Comparison of ENCODE assay signal across 1 cellular context in the genomic region with DNA sequence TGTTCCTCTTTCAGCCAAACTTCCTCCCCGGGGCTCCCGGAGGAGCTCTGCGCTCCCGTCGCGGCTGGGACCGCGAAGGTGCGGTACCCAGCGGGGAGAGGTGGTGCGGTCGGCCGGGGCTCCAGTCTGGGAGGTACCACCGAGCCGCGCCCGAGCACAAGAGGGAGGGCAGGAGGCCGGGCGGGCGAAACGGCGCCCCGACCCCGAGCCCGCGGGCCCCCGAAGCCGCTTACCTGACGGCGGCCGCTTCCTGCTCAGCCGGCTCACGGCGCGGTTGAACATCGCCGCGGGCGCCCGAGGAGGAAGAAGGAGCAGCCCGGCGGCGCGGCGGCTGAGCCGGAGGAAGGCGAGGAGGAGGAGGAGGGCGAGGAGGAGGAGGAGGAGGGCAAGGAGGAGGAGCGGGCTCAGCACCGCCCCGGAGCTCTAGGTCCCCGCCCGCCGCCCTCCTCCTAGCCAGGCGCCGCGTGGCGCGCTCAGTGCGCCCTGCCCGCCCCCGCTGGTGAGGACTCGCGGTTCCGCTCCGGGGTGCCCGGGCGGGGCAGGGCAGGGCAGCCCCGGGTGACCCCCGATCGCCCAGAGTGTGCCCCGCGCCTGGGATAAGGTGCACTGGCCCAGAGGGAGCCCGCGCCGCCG.
TF ChIP-seq lines count a peak whose summit lies in the region.

A gene with protein sequence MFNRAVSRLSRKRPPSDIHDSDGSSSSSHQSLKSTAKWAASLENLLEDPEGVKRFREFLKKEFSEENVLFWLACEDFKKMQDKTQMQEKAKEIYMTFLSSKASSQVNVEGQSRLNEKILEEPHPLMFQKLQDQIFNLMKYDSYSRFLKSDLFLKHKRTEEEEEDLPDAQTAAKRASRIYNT (minus strand): TSS at position 363 of the 633 bp plus-strand sequence. CDS start 81 bp downstream, at position 282.

TF ChIP-seq in K562, 482 proteins besides CTCF, POLR2A, EP300 and RAD21 (continued from another document and continues in another):
- TF ChIP-seq, protein P1, sequence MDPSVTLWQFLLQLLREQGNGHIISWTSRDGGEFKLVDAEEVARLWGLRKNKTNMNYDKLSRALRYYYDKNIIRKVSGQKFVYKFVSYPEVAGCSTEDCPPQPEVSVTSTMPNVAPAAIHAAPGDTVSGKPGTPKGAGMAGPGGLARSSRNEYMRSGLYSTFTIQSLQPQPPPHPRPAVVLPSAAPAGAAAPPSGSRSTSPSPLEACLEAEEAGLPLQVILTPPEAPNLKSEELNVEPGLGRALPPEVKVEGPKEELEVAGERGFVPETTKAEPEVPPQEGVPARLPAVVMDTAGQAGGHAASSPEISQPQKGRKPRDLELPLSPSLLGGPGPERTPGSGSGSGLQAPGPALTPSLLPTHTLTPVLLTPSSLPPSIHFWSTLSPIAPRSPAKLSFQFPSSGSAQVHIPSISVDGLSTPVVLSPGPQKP (CRISPR knock-in tag; IDR thresholded peaks at IDR 0.05): no peak
- TF ChIP-seq, protein P2, sequence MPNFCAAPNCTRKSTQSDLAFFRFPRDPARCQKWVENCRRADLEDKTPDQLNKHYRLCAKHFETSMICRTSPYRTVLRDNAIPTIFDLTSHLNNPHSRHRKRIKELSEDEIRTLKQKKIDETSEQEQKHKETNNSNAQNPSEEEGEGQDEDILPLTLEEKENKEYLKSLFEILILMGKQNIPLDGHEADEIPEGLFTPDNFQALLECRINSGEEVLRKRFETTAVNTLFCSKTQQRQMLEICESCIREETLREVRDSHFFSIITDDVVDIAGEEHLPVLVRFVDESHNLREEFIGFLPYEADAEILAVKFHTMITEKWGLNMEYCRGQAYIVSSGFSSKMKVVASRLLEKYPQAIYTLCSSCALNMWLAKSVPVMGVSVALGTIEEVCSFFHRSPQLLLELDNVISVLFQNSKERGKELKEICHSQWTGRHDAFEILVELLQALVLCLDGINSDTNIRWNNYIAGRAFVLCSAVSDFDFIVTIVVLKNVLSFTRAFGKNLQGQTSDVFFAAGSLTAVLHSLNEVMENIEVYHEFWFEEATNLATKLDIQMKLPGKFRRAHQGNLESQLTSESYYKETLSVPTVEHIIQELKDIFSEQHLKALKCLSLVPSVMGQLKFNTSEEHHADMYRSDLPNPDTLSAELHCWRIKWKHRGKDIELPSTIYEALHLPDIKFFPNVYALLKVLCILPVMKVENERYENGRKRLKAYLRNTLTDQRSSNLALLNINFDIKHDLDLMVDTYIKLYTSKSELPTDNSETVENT (CRISPR knock-in tag; IDR thresholded peaks at IDR 0.05): 0 out of 2 replicates have a peak, but pooled peaks have one; percentile 11
- TF ChIP-seq NELFE (IDR thresholded peaks at IDR 0.05; ENCODE audit: insufficient read depth, insufficient read length): no peak
- no peak for TF ChIP-seq SRSF3 (IDR thresholded peaks at IDR 0.05; ENCODE audit: insufficient read depth, low read length)
- TF ChIP-seq, protein P3, sequence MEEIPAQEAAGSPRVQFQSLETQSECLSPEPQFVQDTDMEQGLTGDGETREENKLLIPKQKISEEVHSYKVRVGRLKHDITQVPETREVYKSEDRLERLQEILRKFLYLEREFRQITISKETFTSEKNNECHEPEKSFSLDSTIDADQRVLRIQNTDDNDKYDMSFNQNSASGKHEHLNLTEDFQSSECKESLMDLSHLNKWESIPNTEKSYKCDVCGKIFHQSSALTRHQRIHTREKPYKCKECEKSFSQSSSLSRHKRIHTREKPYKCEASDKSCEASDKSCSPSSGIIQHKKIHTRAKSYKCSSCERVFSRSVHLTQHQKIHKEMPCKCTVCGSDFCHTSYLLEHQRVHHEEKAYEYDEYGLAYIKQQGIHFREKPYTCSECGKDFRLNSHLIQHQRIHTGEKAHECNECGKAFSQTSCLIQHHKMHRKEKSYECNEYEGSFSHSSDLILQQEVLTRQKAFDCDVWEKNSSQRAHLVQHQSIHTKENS (CRISPR knock-in tag; IDR thresholded peaks at IDR 0.05): no peak
- no peak for TF ChIP-seq ZNF121 (CRISPR knock-in tag; conservative IDR thresholded peaks at IDR 0.05)
- no peak for TF ChIP-seq ZNF124 (CRISPR knock-in tag; IDR thresholded peaks at IDR 0.05)
- TF ChIP-seq FIP1L1 (IDR thresholded peaks at IDR 0.05; ENCODE audit: low read depth, low read length, poor library complexity, severe bottlenecking): no peak
- no peak for TF ChIP-seq ZFP36 (IDR thresholded peaks at IDR 0.05; ENCODE audit: low read depth, low read length, partially characterized antibody)
- TF ChIP-seq SMAD2 (IDR thresholded peaks at IDR 0.05; ENCODE audit: low read depth, low read length): no peak
- TF ChIP-seq HMG20A (CRISPR knock-in tag; conservative IDR thresholded peaks at IDR 0.05): no peak
- no peak for TF ChIP-seq ZNF143 (CRISPR knock-in tag; IDR thresholded peaks at IDR 0.05)
- TF ChIP-seq RB1 (IDR thresholded peaks at IDR 0.05; ENCODE audit: low read depth): peak; percentile 59; the same call in 1 of the 2 replicates
- TF ChIP-seq KLF13 (tag; IDR thresholded peaks at IDR 0.05; ENCODE audit: borderline replicate concordance, low read depth): no peak
- 0 out of 2 replicates have a peak, but pooled peaks have one; percentile 57 for TF ChIP-seq SUPT5H (IDR thresholded peaks at IDR 0.05)
- no peak for TF ChIP-seq ZNF77 (CRISPR knock-in tag; IDR thresholded peaks at IDR 0.05)
- TF ChIP-seq ZNF79 (CRISPR knock-in tag; IDR thresholded peaks at IDR 0.05; ENCODE audit: low read depth): no peak
- no peak for TF ChIP-seq EHMT2 (IDR thresholded peaks at IDR 0.05)
- TF ChIP-seq TEAD1 (CRISPR knock-in tag; IDR thresholded peaks at IDR 0.05): 0 out of 4 replicates have a peak, but pooled peaks of 1 of the 2 experiments have one; percentile 12
- TF ChIP-seq, protein P4, sequence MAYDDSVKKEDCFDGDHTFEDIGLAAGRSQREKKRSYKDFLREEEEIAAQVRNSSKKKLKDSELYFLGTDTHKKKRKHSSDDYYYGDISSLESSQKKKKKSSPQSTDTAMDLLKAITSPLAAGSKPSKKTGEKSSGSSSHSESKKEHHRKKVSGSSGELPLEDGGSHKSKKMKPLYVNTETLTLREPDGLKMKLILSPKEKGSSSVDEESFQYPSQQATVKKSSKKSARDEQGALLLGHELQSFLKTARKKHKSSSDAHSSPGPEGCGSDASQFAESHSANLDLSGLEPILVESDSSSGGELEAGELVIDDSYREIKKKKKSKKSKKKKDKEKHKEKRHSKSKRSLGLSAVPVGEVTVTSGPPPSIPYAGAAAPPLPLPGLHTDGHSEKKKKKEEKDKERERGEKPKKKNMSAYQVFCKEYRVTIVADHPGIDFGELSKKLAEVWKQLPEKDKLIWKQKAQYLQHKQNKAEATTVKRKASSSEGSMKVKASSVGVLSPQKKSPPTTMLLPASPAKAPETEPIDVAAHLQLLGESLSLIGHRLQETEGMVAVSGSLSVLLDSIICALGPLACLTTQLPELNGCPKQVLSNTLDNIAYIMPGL (CRISPR knock-in tag; IDR thresholded peaks at IDR 0.05): no peak
- TF ChIP-seq, protein P5, sequence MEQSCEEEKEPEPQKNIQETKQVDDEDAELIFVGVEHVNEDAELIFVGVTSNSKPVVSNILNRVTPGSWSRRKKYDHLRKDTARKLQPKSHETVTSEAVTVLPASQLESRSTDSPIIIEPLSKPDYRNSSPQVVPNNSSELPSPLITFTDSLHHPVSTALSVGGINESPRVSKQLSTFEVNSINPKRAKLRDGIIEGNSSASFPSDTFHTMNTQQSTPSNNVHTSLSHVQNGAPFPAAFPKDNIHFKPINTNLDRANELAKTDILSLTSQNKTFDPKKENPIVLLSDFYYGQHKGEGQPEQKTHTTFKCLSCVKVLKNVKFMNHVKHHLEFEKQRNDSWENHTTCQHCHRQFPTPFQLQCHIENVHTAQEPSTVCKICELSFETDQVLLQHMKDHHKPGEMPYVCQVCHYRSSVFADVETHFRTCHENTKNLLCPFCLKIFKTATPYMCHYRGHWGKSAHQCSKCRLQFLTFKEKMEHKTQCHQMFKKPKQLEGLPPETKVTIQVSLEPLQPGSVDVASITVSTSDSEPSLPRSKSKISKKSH (CRISPR knock-in tag; IDR thresholded peaks at IDR 0.05): no peak
- TF ChIP-seq HNRNPL (IDR thresholded peaks at IDR 0.05; ENCODE audit: low read depth, low read length): peak; percentile 94
- TF ChIP-seq, protein P6, sequence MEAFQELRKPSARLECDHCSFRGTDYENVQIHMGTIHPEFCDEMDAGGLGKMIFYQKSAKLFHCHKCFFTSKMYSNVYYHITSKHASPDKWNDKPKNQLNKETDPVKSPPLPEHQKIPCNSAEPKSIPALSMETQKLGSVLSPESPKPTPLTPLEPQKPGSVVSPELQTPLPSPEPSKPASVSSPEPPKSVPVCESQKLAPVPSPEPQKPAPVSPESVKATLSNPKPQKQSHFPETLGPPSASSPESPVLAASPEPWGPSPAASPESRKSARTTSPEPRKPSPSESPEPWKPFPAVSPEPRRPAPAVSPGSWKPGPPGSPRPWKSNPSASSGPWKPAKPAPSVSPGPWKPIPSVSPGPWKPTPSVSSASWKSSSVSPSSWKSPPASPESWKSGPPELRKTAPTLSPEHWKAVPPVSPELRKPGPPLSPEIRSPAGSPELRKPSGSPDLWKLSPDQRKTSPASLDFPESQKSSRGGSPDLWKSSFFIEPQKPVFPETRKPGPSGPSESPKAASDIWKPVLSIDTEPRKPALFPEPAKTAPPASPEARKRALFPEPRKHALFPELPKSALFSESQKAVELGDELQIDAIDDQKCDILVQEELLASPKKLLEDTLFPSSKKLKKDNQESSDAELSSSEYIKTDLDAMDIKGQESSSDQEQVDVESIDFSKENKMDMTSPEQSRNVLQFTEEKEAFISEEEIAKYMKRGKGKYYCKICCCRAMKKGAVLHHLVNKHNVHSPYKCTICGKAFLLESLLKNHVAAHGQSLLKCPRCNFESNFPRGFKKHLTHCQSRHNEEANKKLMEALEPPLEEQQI (IDR thresholded peaks at IDR 0.05): no peak
- TF ChIP-seq, protein P7, sequence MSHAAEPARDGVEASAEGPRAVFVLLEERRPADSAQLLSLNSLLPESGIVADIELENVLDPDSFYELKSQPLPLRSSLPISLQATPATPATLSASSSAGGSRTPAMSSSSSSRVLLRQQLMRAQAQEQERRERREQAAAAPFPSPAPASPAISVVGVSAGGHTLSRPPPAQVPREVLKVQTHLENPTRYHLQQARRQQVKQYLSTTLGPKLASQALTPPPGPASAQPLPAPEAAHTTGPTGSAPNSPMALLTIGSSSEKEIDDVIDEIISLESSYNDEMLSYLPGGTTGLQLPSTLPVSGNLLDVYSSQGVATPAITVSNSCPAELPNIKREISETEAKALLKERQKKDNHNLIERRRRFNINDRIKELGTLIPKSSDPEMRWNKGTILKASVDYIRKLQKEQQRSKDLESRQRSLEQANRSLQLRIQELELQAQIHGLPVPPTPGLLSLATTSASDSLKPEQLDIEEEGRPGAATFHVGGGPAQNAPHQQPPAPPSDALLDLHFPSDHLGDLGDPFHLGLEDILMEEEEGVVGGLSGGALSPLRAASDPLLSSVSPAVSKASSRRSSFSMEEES (CRISPR knock-in tag; IDR thresholded peaks at IDR 0.05): no peak
- TF ChIP-seq MYNN (IDR thresholded peaks at IDR 0.05): no peak
- TF ChIP-seq MYNN (CRISPR knock-in tag; IDR thresholded peaks at IDR 0.05): no peak
- TF ChIP-seq SMARCA4 (IDR thresholded peaks at IDR 0.05): no peak
- TF ChIP-seq ARHGAP35 (IDR thresholded peaks at IDR 0.05; ENCODE audit: partially characterized antibody): no peak
- no peak for TF ChIP-seq GTF2E2 (tag; IDR thresholded peaks at IDR 0.05)
- no peak for TF ChIP-seq ILK (tag; IDR thresholded peaks at IDR 0.05; ENCODE audit: borderline replicate concordance, low read depth)
- no peak for TF ChIP-seq DDX20 (tag; IDR thresholded peaks at IDR 0.05; ENCODE audit: low read depth)
- TF ChIP-seq ZNF23 (CRISPR knock-in tag; IDR thresholded peaks at IDR 0.05): no peak
- TF ChIP-seq ZNF253 (CRISPR knock-in tag; conservative IDR thresholded peaks at IDR 0.05): no peak
- TF ChIP-seq CTBP1 (IDR thresholded peaks at IDR 0.05; ENCODE audit: borderline replicate concordance): peak; percentile 68; the same call in 1 of the 2 replicates
- TF ChIP-seq, protein P8, sequence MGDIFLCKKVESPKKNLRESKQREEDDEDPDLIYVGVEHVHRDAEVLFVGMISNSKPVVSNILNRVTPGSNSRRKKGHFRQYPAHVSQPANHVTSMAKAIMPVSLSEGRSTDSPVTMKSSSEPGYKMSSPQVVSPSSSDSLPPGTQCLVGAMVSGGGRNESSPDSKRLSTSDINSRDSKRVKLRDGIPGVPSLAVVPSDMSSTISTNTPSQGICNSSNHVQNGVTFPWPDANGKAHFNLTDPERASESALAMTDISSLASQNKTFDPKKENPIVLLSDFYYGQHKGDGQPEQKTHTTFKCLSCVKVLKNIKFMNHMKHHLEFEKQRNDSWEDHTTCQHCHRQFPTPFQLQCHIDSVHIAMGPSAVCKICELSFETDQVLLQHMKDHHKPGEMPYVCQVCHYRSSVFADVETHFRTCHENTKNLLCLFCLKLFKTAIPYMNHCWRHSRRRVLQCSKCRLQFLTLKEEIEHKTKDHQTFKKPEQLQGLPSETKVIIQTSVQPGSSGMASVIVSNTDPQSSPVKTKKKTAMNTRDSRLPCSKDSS (IDR thresholded peaks at IDR 0.05; ENCODE audit: low read depth, partially characterized antibody): no peak
- no peak for TF ChIP-seq NCOA2 (IDR thresholded peaks at IDR 0.05; ENCODE audit: partially characterized antibody in 2 of 2)
- TF ChIP-seq ZBTB17 (CRISPR knock-in tag; IDR thresholded peaks at IDR 0.05): no peak
- TF ChIP-seq NR4A1 (CRISPR knock-in tag; IDR thresholded peaks at IDR 0.05): no peak
- TF ChIP-seq NR4A1 (tag; IDR thresholded peaks at IDR 0.05): no peak
- TF ChIP-seq MIER1 (IDR thresholded peaks at IDR 0.05; ENCODE audit: low read depth): no peak
- TF ChIP-seq PCBP2 (IDR thresholded peaks at IDR 0.05; ENCODE audit: low read depth, low read length, poor library complexity, severe bottlenecking): no peak
- TF ChIP-seq, protein P9, sequence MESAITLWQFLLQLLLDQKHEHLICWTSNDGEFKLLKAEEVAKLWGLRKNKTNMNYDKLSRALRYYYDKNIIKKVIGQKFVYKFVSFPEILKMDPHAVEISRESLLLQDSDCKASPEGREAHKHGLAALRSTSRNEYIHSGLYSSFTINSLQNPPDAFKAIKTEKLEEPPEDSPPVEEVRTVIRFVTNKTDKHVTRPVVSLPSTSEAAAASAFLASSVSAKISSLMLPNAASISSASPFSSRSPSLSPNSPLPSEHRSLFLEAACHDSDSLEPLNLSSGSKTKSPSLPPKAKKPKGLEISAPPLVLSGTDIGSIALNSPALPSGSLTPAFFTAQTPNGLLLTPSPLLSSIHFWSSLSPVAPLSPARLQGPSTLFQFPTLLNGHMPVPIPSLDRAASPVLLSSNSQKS (CRISPR knock-in tag; IDR thresholded peaks at IDR 0.05): no peak
- TF ChIP-seq DPF2 (IDR thresholded peaks at IDR 0.05): no peak
- TF ChIP-seq RBFOX2 (IDR thresholded peaks at IDR 0.05; ENCODE audit: low read depth, low read length): peak; percentile 86
- TF ChIP-seq MEF2A (IDR thresholded peaks at IDR 0.05; ENCODE audit: control insufficient read depth, low read depth, low read length): no peak
- no peak for TF ChIP-seq TAF7 (tag; IDR thresholded peaks at IDR 0.05)
